15 cellular contexts compared by ENCODE assay signal in genomic region chr4:25146076-25146475, GRCh38. TPM values are rescaled to one million over a fixed set of nuclear protein-coding genes. Genes with fewer than 3 reads are reported as not detected.
DNase-seq lines count a peak whose midpoint lies in the region; ATAC-seq and TF ChIP-seq lines count a peak whose summit lies in the region.
"Had no signal": no experiment of that assay in that cellular context is flagged by ENCODE, and none has a peak within 500 bp of the region (broad histone marks: within the 10 kb centered on the region; RNA-seq: fewer than 3 reads in every experiment).

No MANE protein-coding gene starts in this region.

- no peak for TF ChIP-seq CTCF in HEK293 (tag by site-specific recombination; IDR thresholded peaks at IDR 0.05)

- no peaks in the 10 kb centered on the region for H3K4me1 ChIP-seq in HEK293 (ENCODE audit: control insufficient read depth, insufficient read depth, low read length)
- H3K4me1 ChIP-seq: A549, BLaER1 had no signal

- CTCF ChIA-PET in HEK293 (lab: Yijun Ruan, JAX): interaction anchor here (0.7 to 2.2 kb wide), 3 partner anchors 41 to 165 kb away, joined by 3 to 15 read pairs (median 5); no protein-coding TSS in a partner anchor

- H3K27ac ChIP-seq in HEK293 (ENCODE audit: extremely low read depth, low read depth, low read length): no peak overlapping the region
- H3K27ac ChIP-seq: 22Rv1, A549, BLaER1, KMS-11 had no signal

- H3K9me3 ChIP-seq in HEK293 (ENCODE audit: control insufficient read depth, insufficient read depth, low read depth, low read length): no peaks in the 10 kb centered on the region
- H3K9me3 ChIP-seq: A549, BLaER1 had no signal

- no peak for ATAC-seq in activated CD4-positive, CD25-positive, alpha-beta regulatory T cell treated with anti-CD3 and anti-CD28 coated beads, Interleukin-2, amount 50 U/mL, for 24 hours
- ATAC-seq: A549; CD8-positive, alpha-beta T cell had no signal

- POLR2A ChIA-PET in HEK293 (lab: Yijun Ruan, JAX): no interaction called here

- no peaks in the 10 kb centered on the region for H3K36me3 ChIP-seq in HEK293 (ENCODE audit: control insufficient read depth in 2 of 2, insufficient read depth in 1 of 2, low read length in 2 of 2)

- H3K4me3 ChIP-seq in HEK293 (ENCODE audit: low read depth, low read length): no peak overlapping the region
- H3K4me3 ChIP-seq: A549, BLaER1 had no signal

- DNase-seq in DMS 273 (lab: John Stamatoyannopoulos, UW; ENCODE audit: unreplicated experiment): peak; percentile 1
- DNase-seq in DMS 273 treated with DMSO at 0.1 percent for 48 hours (lab: John Stamatoyannopoulos, UW): no peak
- DNase-seq in myocyte (ENCODE audit: low read depth): peak; percentile 53
- no peak for DNase-seq in NCI-H2081 (lab: John Stamatoyannopoulos, UW)
- no peak for DNase-seq in kidney glomerular epithelial cell (lab: John Stamatoyannopoulos, UW)
- DNase-seq: Calu3; CD8-positive, alpha-beta T cell; GDM1; H9 had no signal

TF ChIP-seq in HEK293, 187 proteins besides CTCF, POLR2A, EP300 and RAD21:
- TF ChIP-seq SCRT2 (tag by site-specific recombination; IDR thresholded peaks at IDR 0.05) (peak; percentile 73), ZNF350 (tag by site-specific recombination; IDR thresholded peaks at IDR 0.05) (no peak)

RNA-seq across cellular contexts. Expression of gene SEPSECS, which starts 14.2 kb away (rescaled TPM):
- total RNA-seq in myocyte: 5.3 and 6.0 TPM in 2 replicates
- polyA plus RNA-seq in myocyte (2012): 2.9 TPM

Comparison
In these comparisons a context has a peak if more than half of its experiments do, and no peak if none do; other contexts are left out.
1. DNase-seq: peak in DMS 273 (single experiment) and myocyte (single experiment); none in DMS 273 treated with DMSO at 0.1 percent for 48 hours (single experiment), NCI-H2081 (0 of 2) and kidney glomerular epithelial cell (single experiment).